Comparison of ENCODE assay signal across 20 cellular contexts in genomic region chr1:53089478-53090226, GRCh38. TPM values are rescaled to one million over a fixed set of nuclear protein-coding genes. Genes with fewer than 3 reads are reported as not detected.
DNase-seq lines count a peak whose midpoint lies in the region; ATAC-seq and TF ChIP-seq lines count a peak whose summit lies in the region.
"Had no signal": no experiment of that assay in that cellular context is flagged by ENCODE, and none has a peak within 500 bp of the region (broad histone marks: within the 10 kb centered on the region; RNA-seq: fewer than 3 reads in every experiment).

No MANE protein-coding gene starts in this region.

- no peaks in the 10 kb centered on the region for H3K27me3 Mint-ChIP-seq in natural killer cell (ENCODE audit: low read depth in 2 of 2)
- H3K27me3 Mint-ChIP-seq in natural killer cell treated with Interleukin-12 subunit alpha and Interleukin-12 subunit beta and Interleukin-15 and Interleukin-18, amount 100 ng/mL, for 72 hours, result no peaks in the 10 kb centered on the region

- H3K27me3 ChIP-seq in right lobe of liver (no peaks in the 10 kb centered on the region), ascending aorta (no peaks in the 10 kb centered on the region), sigmoid colon (no peaks in the 10 kb centered on the region), heart left ventricle (no peaks in the 10 kb centered on the region)
- H3K27me3 ChIP-seq: gastroesophageal sphincter had no signal

- TF ChIP-seq CTCF in natural killer cell (IDR thresholded peaks at IDR 0.05), result no peak
- no peak for TF ChIP-seq CTCF in right lobe of liver (IDR thresholded peaks at IDR 0.05)
- no peak for TF ChIP-seq CTCF in ascending aorta (IDR thresholded peaks at IDR 0.05)
- no peak for TF ChIP-seq CTCF in sigmoid colon (IDR thresholded peaks at IDR 0.05)
- TF ChIP-seq CTCF in heart left ventricle (IDR thresholded peaks at IDR 0.05), result no peak

- no peaks in the 10 kb centered on the region for H3K9me3 ChIP-seq in right lobe of liver
- no peaks in the 10 kb centered on the region for H3K9me3 ChIP-seq in ascending aorta
- no peaks in the 10 kb centered on the region for H3K9me3 ChIP-seq in sigmoid colon
- no peaks in the 10 kb centered on the region for H3K9me3 ChIP-seq in heart left ventricle
- H3K9me3 ChIP-seq: gastroesophageal sphincter had no signal

- H3K36me3 ChIP-seq in right lobe of liver (no peaks in the 10 kb centered on the region), ascending aorta (no peaks in the 10 kb centered on the region), sigmoid colon (peaks cover 4 to 16% (median 9%) of the 10 kb centered on the region in 4 donors), heart left ventricle (peaks cover 0 to 4% (median 0%) of the 10 kb centered on the region in 9 donors)
- H3K36me3 ChIP-seq: gastroesophageal sphincter had no signal

- no peak for TF ChIP-seq POLR2A in right lobe of liver (IDR thresholded peaks at IDR 0.05)
- no peak for TF ChIP-seq POLR2A in sigmoid colon (IDR thresholded peaks at IDR 0.05)
- no peak for TF ChIP-seq POLR2A in heart left ventricle (IDR thresholded peaks at IDR 0.05)

- peak overlapping the region; percentile 38 to 60 for H3K27ac Mint-ChIP-seq in natural killer cell
- H3K27ac Mint-ChIP-seq in natural killer cell treated with Interleukin-12 subunit alpha and Interleukin-12 subunit beta and Interleukin-15 and Interleukin-18, amount 100 ng/mL, for 72 hours, result peak overlapping the region in 1 of 2 donors; percentile 27
- H3K27ac Mint-ChIP-seq: activated naive CD4-positive, alpha-beta T cell treated with anti-CD3 and anti-CD28 coated beads, Interleukin-2, amount 50 U/mL, for 72 hours; T-helper 1 cell treated with Interleukin-12 subunit alpha and Interleukin-12 subunit beta and Interleukin-4 antibody, amounts not matched to agents 30 μg/mL and 1 μg/mL, for 36 hours had no signal

- TF ChIP-seq EP300 in sigmoid colon (IDR thresholded peaks at IDR 0.05), result no peak

- H3K4me3 ChIP-seq in right lobe of liver (no peak overlapping the region), ascending aorta (no peak overlapping the region), sigmoid colon (no peak overlapping the region), heart left ventricle (peak overlapping the region in 5 of 12 donors; percentile 9 to 27 (median 17))

- H3K27ac ChIP-seq in right lobe of liver (no peak overlapping the region), ascending aorta (no peak overlapping the region), sigmoid colon (peak overlapping the region in 1 of 4 donors; percentile 11), heart left ventricle (peak overlapping the region in 2 of 12 donors; percentile 24 to 56)

- peak overlapping the region; percentile 78 for H3K4me3 Mint-ChIP-seq in natural killer cell
- no peak overlapping the region for H3K4me3 Mint-ChIP-seq in natural killer cell treated with Interleukin-12 subunit alpha and Interleukin-12 subunit beta and Interleukin-15 and Interleukin-18, amount 100 ng/mL, for 72 hours
- H3K4me3 Mint-ChIP-seq: CD8-positive, alpha-beta memory T cell; T-helper 1 cell treated with Interleukin-12 subunit alpha and Interleukin-12 subunit beta and Interleukin-4 antibody, amounts not matched to agents 30 μg/mL and 1 μg/mL, for 36 hours had no signal

- ATAC-seq in natural killer cell (no peak), right lobe of liver (peak; percentile 76 to 90 (median 80)), heart left ventricle (no peak)
- ATAC-seq in natural killer cell treated with Interleukin-12 subunit alpha and Interleukin-12 subunit beta and Interleukin-15 and Interleukin-18, amount 100 ng/mL, for 72 hours, result no peak
- ATAC-seq: activated CD4-positive, CD25-positive, alpha-beta regulatory T cell treated with anti-CD3 and anti-CD28 coated beads, Interleukin-2, amount 50 U/mL, for 24 hours; activated naive CD4-positive, alpha-beta T cell treated with anti-CD3 and anti-CD28 coated beads, Interleukin-2, amount 50 U/mL, for 72 hours; gastroesophageal sphincter had no signal

- no peak for DNase-seq in natural killer cell
- DNase-seq in natural killer cell treated with Interleukin-12 subunit alpha and Interleukin-12 subunit beta and Interleukin-15 and Interleukin-18, amount 100 ng/mL, for 72 hours (ENCODE audit: low spot score), result no peak
- DNase-seq in astrocyte of the hippocampus (ENCODE audit: low read depth, low spot score), result peak; percentile 13
- peak; percentile 77 to 86 (median 84) for DNase-seq in right lobe of liver
- DNase-seq in ascending aorta (ENCODE audit: low spot score in 2 of 2), result no peak
- DNase-seq in DMS 273 treated with DMSO at 0.1 percent for 48 hours (lab: John Stamatoyannopoulos, UW), result no peak
- DNase-seq in sigmoid colon, result no peak
- no peak for DNase-seq in heart left ventricle
- DNase-seq: CD8-positive, alpha-beta memory T cell; GF-D8; NCI-H2107; posterior cingulate gyrus; RPMI8226; substantia nigra had no signal

- peaks cover 5 to 11% of the 10 kb centered on the region in 2 donors for H3K4me1 Mint-ChIP-seq in natural killer cell
- H3K4me1 Mint-ChIP-seq in natural killer cell treated with Interleukin-12 subunit alpha and Interleukin-12 subunit beta and Interleukin-15 and Interleukin-18, amount 100 ng/mL, for 72 hours (ENCODE audit: low read depth in 2 of 2), result peaks cover 4 to 8% of the 10 kb centered on the region in 2 donors

- no peaks in the 10 kb centered on the region for H3K36me3 Mint-ChIP-seq in natural killer cell
- no peaks in the 10 kb centered on the region for H3K36me3 Mint-ChIP-seq in natural killer cell treated with Interleukin-12 subunit alpha and Interleukin-12 subunit beta and Interleukin-15 and Interleukin-18, amount 100 ng/mL, for 72 hours
- H3K36me3 Mint-ChIP-seq: activated naive CD4-positive, alpha-beta T cell treated with anti-CD3 and anti-CD28 coated beads, Interleukin-2, amount 50 U/mL, for 72 hours; CD8-positive, alpha-beta memory T cell had no signal

- H3K4me1 ChIP-seq in right lobe of liver (peaks cover 0 to 20% (median 0%) of the 10 kb centered on the region in 4 donors), ascending aorta (no peaks in the 10 kb centered on the region), sigmoid colon (peaks cover 0 to 25% (median 0%) of the 10 kb centered on the region in 4 donors), heart left ventricle (peaks cover 0 to 47% (median 17%) of the 10 kb centered on the region in 12 donors)

- intact Hi-C loops in natural killer cell (cut with micrococcal nuclease) (no loop called here), right lobe of liver (cut with DNase I) (loop anchor here in 1 of 2 donors (10.0 kb wide), 1 partner anchor 85 kb away; no protein-coding TSS in a partner anchor), ascending aorta (cut with DNase I) (no loop called here), sigmoid colon (cut with DNase I) (no loop called here), heart left ventricle (cut with DNase I) (loop anchor here in 1 of 10 donors (10.0 kb wide), 1 partner anchor 85 kb away; no protein-coding TSS in a partner anchor)

- WGBS in right lobe of liver (ENCODE audit: insufficient coverage, low coverage, low lambda C conversion rate, missing lambda C conversion rate), result 45% methylated on average over 7 of the region's 11 CpGs
- WGBS in sigmoid colon, 2 donors, result 48 to 78% methylated on average over 11 of the region's 11 CpGs
- WGBS in heart left ventricle, 4 donors, result 78 to 91% (median 85%) methylated on average over 9 to 11 of the region's 11 CpGs

- H3K9me3 Mint-ChIP-seq in natural killer cell, result no peaks in the 10 kb centered on the region
- H3K9me3 Mint-ChIP-seq in natural killer cell treated with Interleukin-12 subunit alpha and Interleukin-12 subunit beta and Interleukin-15 and Interleukin-18, amount 100 ng/mL, for 72 hours, result no peaks in the 10 kb centered on the region
- H3K9me3 Mint-ChIP-seq: activated naive CD4-positive, alpha-beta T cell treated with anti-CD3 and anti-CD28 coated beads, Interleukin-2, amount 50 U/mL, for 72 hours; CD8-positive, alpha-beta memory T cell; T-helper 1 cell treated with Interleukin-12 subunit alpha and Interleukin-12 subunit beta and Interleukin-4 antibody, amounts not matched to agents 30 μg/mL and 1 μg/mL, for 36 hours had no signal

RNA-seq across cellular contexts. Expression of gene PODN, which starts 27.6 kb away (rescaled TPM):
- total RNA-seq in natural killer cell, result 10 to 100 TPM in 2 of 3 donors, 1 to 10 TPM in 1; 8.8 to 13.2 (median 11.2) TPM
- total RNA-seq in natural killer cell treated with Interleukin-12 subunit alpha and Interleukin-12 subunit beta and Interleukin-15 and Interleukin-18, amount 100 ng/mL, for 72 hours, result not detected
- 1 to 10 TPM; 2.8 to 9.8 (median 5.1) TPM for total RNA-seq in right lobe of liver
- 245 TPM for total RNA-seq in ascending aorta
- 100 to 1,000 TPM in 1 of 4 donors, 10 to 100 TPM in 3; 67.6 to 200 (median 88.6) TPM for total RNA-seq in sigmoid colon
- polyA plus RNA-seq in sigmoid colon, result 10 to 100 TPM in 2 of 3 donors, 1 to 10 TPM in 1; 1.6 to 16.2 (median 13.8) TPM
- total RNA-seq in heart left ventricle, result 10 to 100 TPM in 8 of 9 donors, 1 to 10 TPM in 1; 5.9 to 61.8 (median 18.5) TPM
- 1 to 10 TPM; 5.2 to 9.8 TPM for polyA plus RNA-seq in heart left ventricle
- total RNA-seq: A673; activated naive CD4-positive, alpha-beta T cell treated with anti-CD3 and anti-CD28 coated beads, Interleukin-2, amount 50 U/mL, for 72 hours; CD8-positive, alpha-beta memory T cell; HT1080 had no signal

RNA-seq across cellular contexts. Expression of gene SLC1A7, which starts 52.8 kb away (rescaled TPM):
- total RNA-seq in natural killer cell (10 to 100 TPM; 16.0 to 23.9 (median 20.5) TPM), right lobe of liver (1 to 10 TPM in 1 of 6 experiments, under 1 TPM in 5; 0.31 to 1.3 (median 0.61) TPM), ascending aorta (not detected), sigmoid colon (under 1 TPM in 3 of 4 donors, not detected in 1; 0.16 to 0.83 (median 0.54) TPM), heart left ventricle (1 to 10 TPM in 1 of 9 donors, under 1 TPM in 6, not detected in 2; 0.08 to 1.1 (median 0.37) TPM)
- total RNA-seq in natural killer cell treated with Interleukin-12 subunit alpha and Interleukin-12 subunit beta and Interleukin-15 and Interleukin-18, amount 100 ng/mL, for 72 hours, result 1 to 10 TPM in 1 of 2 donors, under 1 TPM in 1; 0.29 to 1.1 TPM
- polyA plus RNA-seq in sigmoid colon (1 to 10 TPM in 2 of 3 donors, under 1 TPM in 1; 0.86 to 1.6 (median 1.2) TPM), heart left ventricle (under 1 TPM; 0.07 to 0.19 TPM)
- total RNA-seq: A673; activated naive CD4-positive, alpha-beta T cell treated with anti-CD3 and anti-CD28 coated beads, Interleukin-2, amount 50 U/mL, for 72 hours; CD8-positive, alpha-beta memory T cell; HT1080 had no signal

Comparison
In these comparisons a context has a peak if more than half of its experiments do, and no peak if none do; other contexts are left out.
1. RNA of gene SLC1A7, which starts 52.8 kb away (total RNA-seq): 16.0 to 23.9 TPM in natural killer cell; 0.29 to 1.1 TPM in natural killer cell treated with Interleukin-12 subunit alpha and Interleukin-12 subunit beta and Interleukin-15 and Interleukin-18, amount 100 ng/mL, for 72 hours, 0.31 to 1.3 TPM in right lobe of liver, 0.16 to 0.83 TPM in sigmoid colon, 0.08 to 1.1 TPM in heart left ventricle and not detected in ascending aorta (single experiment); every median in the first group is over 4 times any median in the second.
2. ATAC-seq: peak in right lobe of liver (4 of 4); none in natural killer cell (0 of 3), natural killer cell treated with Interleukin-12 subunit alpha and Interleukin-12 subunit beta and Interleukin-15 and Interleukin-18, amount 100 ng/mL, for 72 hours (0 of 2) and heart left ventricle (0 of 4).
3. DNase-seq: peak in astrocyte of the hippocampus (single experiment) and right lobe of liver (3 of 3); none in natural killer cell (single experiment), natural killer cell treated with Interleukin-12 subunit alpha and Interleukin-12 subunit beta and Interleukin-15 and Interleukin-18, amount 100 ng/mL, for 72 hours (single experiment), ascending aorta (0 of 2), DMS 273 treated with DMSO at 0.1 percent for 48 hours (single experiment), sigmoid colon (single experiment) and heart left ventricle (0 of 5).